In genomic region chr4:48832571-48832970, GRCh38 we compare ENCODE assay signal across 10 cellular contexts. TPM values are rescaled to one million over a fixed set of nuclear protein-coding genes. Genes with fewer than 3 reads are reported as not detected.
DNase-seq lines count a peak whose midpoint lies in the region; ATAC-seq and TF ChIP-seq lines count a peak whose summit lies in the region.
"Had no signal": no experiment of that assay in that cellular context is flagged by ENCODE, and none has a peak within 500 bp of the region (broad histone marks: within the 10 kb centered on the region; RNA-seq: fewer than 3 reads in every experiment).

No MANE protein-coding gene starts in this region.

- H3K4me1 Mint-ChIP-seq in activated CD8-positive, alpha-beta memory T cell treated with anti-CD3 and anti-CD28 coated beads, Interleukin-2, amount 10 ng/mL, durations not matched to agents 7 days and 5 days: peaks cover 30% of the 10 kb centered on the region

- no peak for ATAC-seq in activated CD8-positive, alpha-beta memory T cell treated with anti-CD3 and anti-CD28 coated beads, Interleukin-2, amount 10 ng/mL, durations not matched to agents 7 days and 5 days
- ATAC-seq in GM21737 (IDR thresholded peaks at IDR 0.05; ENCODE audit: unreplicated experiment) (no peak), HG03097 (IDR thresholded peaks at IDR 0.05; ENCODE audit: low FRiP score, unreplicated experiment) (no peak)

- no peak overlapping the region for H3K27ac Mint-ChIP-seq in activated CD8-positive, alpha-beta memory T cell treated with anti-CD3 and anti-CD28 coated beads, Interleukin-2, amount 10 ng/mL, durations not matched to agents 7 days and 5 days

- H3K27me3 Mint-ChIP-seq in activated CD8-positive, alpha-beta memory T cell treated with anti-CD3 and anti-CD28 coated beads, Interleukin-2, amount 10 ng/mL, durations not matched to agents 7 days and 5 days: no peaks in the 10 kb centered on the region

- DNase-seq in activated CD8-positive, alpha-beta memory T cell treated with anti-CD3 and anti-CD28 coated beads, Interleukin-2, amount 10 ng/mL, durations not matched to agents 7 days and 5 days: no peak
- no peak for DNase-seq in activated CD8-positive, alpha-beta memory T cell treated with anti-CD3 and anti-CD28 coated beads for 24 hours
- no peak for DNase-seq in RWPE1 (ENCODE audit: low spot score)
- DNase-seq in epithelial cell of proximal tubule (ENCODE audit: low read depth): no peak
- DNase-seq in retinal pigment epithelial cell (ENCODE audit: low read depth): no peak
- no peak for DNase-seq in effector memory CD4-positive, alpha-beta T cell
- DNase-seq: activated CD4-positive, alpha-beta T cell treated with anti-CD3 and anti-CD28 coated beads, Interleukin-2, amount 50 U/mL, for 1 hour; NCI-H2081 had no signal

- no peaks in the 10 kb centered on the region for H3K9me3 Mint-ChIP-seq in activated CD8-positive, alpha-beta memory T cell treated with anti-CD3 and anti-CD28 coated beads, Interleukin-2, amount 10 ng/mL, durations not matched to agents 7 days and 5 days (ENCODE audit: low read depth)

- CTCF ChIA-PET in activated CD8-positive, alpha-beta memory T cell treated with anti-CD3 and anti-CD28 coated beads, Interleukin-2, amount 10 ng/mL, durations not matched to agents 7 days and 5 days (lab: Charles Lee): interaction anchor here (1.2 kb wide), 1 partner anchor 32 kb away, joined by 3 read pairs; no protein-coding TSS in a partner anchor
- CTCF ChIA-PET in RWPE1 (lab: Yijun Ruan, JAX): interaction anchor here (0.7 kb wide), 1 partner anchor 145 kb away, joined by 3 read pairs; no protein-coding TSS in a partner anchor

- H3K36me3 Mint-ChIP-seq in activated CD8-positive, alpha-beta memory T cell treated with anti-CD3 and anti-CD28 coated beads, Interleukin-2, amount 10 ng/mL, durations not matched to agents 7 days and 5 days: peaks cover 22% of the 10 kb centered on the region

- TF ChIP-seq CTCF in RWPE1 (conservative IDR thresholded peaks at IDR 0.05; ENCODE audit: low read depth): no peak
- TF ChIP-seq CTCF in epithelial cell of proximal tubule (conservative IDR thresholded peaks at IDR 0.05; ENCODE audit: low read depth, low read length): no peak
- TF ChIP-seq CTCF in retinal pigment epithelial cell (conservative IDR thresholded peaks at IDR 0.05; ENCODE audit: low read depth, low read length): no peak

- peaks cover 22% of the 10 kb centered on the region for H3K36me3 ChIP-seq in effector memory CD4-positive, alpha-beta T cell (ENCODE audit: control insufficient read depth, insufficient read depth, low read length)

- no peaks in the 10 kb centered on the region for H3K4me1 ChIP-seq in effector memory CD4-positive, alpha-beta T cell (ENCODE audit: control insufficient read depth, insufficient read depth, low read length, poor library complexity, severe bottlenecking)

- POLR2A ChIA-PET in RWPE1 (lab: Yijun Ruan, JAX; ENCODE audit: low non-redundant PET): no interaction called here

- peak overlapping the region; percentile 31 for H3K27ac ChIP-seq in RWPE1
- no peak overlapping the region for H3K27ac ChIP-seq in effector memory CD4-positive, alpha-beta T cell (ENCODE audit: insufficient read depth, low read length, poor library complexity, severe bottlenecking)

- H3K9me3 ChIP-seq in effector memory CD4-positive, alpha-beta T cell (ENCODE audit: control insufficient read depth, low read length): no peaks in the 10 kb centered on the region

- no peaks in the 10 kb centered on the region for H3K27me3 ChIP-seq in effector memory CD4-positive, alpha-beta T cell (replicated peaks; ENCODE audit: control insufficient read depth, insufficient read depth, low read length, poor library complexity, severe bottlenecking)

- peak overlapping the region; percentile 26 for H3K4me3 Mint-ChIP-seq in activated CD8-positive, alpha-beta memory T cell treated with anti-CD3 and anti-CD28 coated beads, Interleukin-2, amount 10 ng/mL, durations not matched to agents 7 days and 5 days

- H3K4me3 ChIP-seq in epithelial cell of proximal tubule (ENCODE audit: low read depth, low read length) (peak overlapping the region; percentile 76), retinal pigment epithelial cell (ENCODE audit: low read length) (peak overlapping the region; percentile 100)
- no peak overlapping the region for H3K4me3 ChIP-seq in effector memory CD4-positive, alpha-beta T cell (ENCODE audit: insufficient read depth, low read depth, low read length, poor library complexity, severe bottlenecking)

RNA-seq across cellular contexts. Expression of gene OCIAD1, which starts 1.7 kb away (rescaled TPM):
- total RNA-seq in activated CD8-positive, alpha-beta memory T cell treated with anti-CD3 and anti-CD28 coated beads, Interleukin-2, amount 10 ng/mL, durations not matched to agents 7 days and 5 days: 100 to 1,000 TPM in 1 of 2 experiments, 10 to 100 TPM in 1; 83.1 to 105 TPM
- 102 and 165 TPM in 2 replicates for total RNA-seq in epithelial cell of proximal tubule

RNA-seq across cellular contexts. Expression of gene FRYL, which starts 52.5 kb away (rescaled TPM):
- 10 to 100 TPM; 80.8 to 97.3 TPM for total RNA-seq in activated CD8-positive, alpha-beta memory T cell treated with anti-CD3 and anti-CD28 coated beads, Interleukin-2, amount 10 ng/mL, durations not matched to agents 7 days and 5 days
- 22.5 and 31.3 TPM in 2 replicates for total RNA-seq in epithelial cell of proximal tubule
